13 cellular contexts compared by ENCODE assay signal in the genomic region with DNA sequence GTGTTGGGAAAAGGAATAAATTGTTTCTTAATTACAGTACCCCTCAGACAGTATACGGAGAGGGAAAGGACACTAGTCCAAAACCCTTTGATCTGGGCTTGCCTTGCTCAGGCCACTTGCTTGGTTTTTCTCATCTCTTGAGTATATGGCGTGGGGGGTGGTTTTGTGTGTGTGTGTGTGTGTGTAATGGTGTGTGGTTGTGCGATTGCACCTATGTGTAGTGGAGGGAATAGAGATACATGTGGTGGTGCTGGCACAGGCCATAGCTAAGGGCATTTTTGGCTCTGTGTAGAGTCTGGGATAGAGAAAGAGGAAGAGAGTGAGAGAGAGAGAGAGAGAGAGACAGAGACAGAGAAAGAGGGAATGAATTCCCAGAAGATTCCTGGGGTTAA. TPM values are rescaled to one million over a fixed set of nuclear protein-coding genes. Genes with fewer than 3 reads are reported as not detected.
DNase-seq lines count a peak whose midpoint lies in the region; ATAC-seq and TF ChIP-seq lines count a peak whose summit lies in the region.
"Had no signal": no experiment of that assay in that cellular context is flagged by ENCODE, and none has a peak within 500 bp of the region (broad histone marks: within the 10 kb centered on the region; RNA-seq: fewer than 3 reads in every experiment).

No MANE protein-coding gene starts in this region.

- H3K36me3 ChIP-seq in gastroesophageal sphincter (no peaks in the 10 kb centered on the region), neuron (ENCODE audit: insufficient read depth, low read length) (no peaks in the 10 kb centered on the region)
- no peaks in the 10 kb centered on the region for H3K36me3 ChIP-seq in CD8-positive, alpha-beta memory T cell (ENCODE audit: insufficient read depth, low read length)
- H3K36me3 ChIP-seq: HAP-1 had no signal

- H2AK5ac ChIP-seq in H9 (ENCODE audit: insufficient read length, low read length): no peak overlapping the region

- no peak overlapping the region for H3K4me2 ChIP-seq in H9 (ENCODE audit: insufficient read depth, insufficient read length, low read length)

- no peak overlapping the region for H4K91ac ChIP-seq in H9 (ENCODE audit: insufficient read length, low read depth, low read length)

- WGBS in gastroesophageal sphincter (ENCODE audit: low coverage in 1 of 2), 2 donors: 57 to 73% methylated on average over 2 to 3 of the region's 3 CpGs
- 100% methylated on average over 2 of the region's 3 CpGs for WGBS in H9 (ENCODE audit: extremely low coverage, insufficient read length, low lambda C conversion rate)

- peaks cover 13 to 22% of the 10 kb centered on the region in 2 donors for H3K4me1 Mint-ChIP-seq in natural killer cell treated with Interleukin-12 subunit alpha and Interleukin-12 subunit beta and Interleukin-15 and Interleukin-18, amount 100 ng/mL, for 72 hours (ENCODE audit: low read depth in 2 of 2)
- H3K4me1 Mint-ChIP-seq in natural killer cell: peaks cover 11 to 16% of the 10 kb centered on the region in 2 donors
- H3K4me1 Mint-ChIP-seq in CD8-positive, alpha-beta memory T cell: peaks cover 5 to 10% (median 9%) of the 10 kb centered on the region in 3 donors
- peaks cover 17% of the 10 kb centered on the region in 2 experiments for H3K4me1 Mint-ChIP-seq in H9

- DNase-seq in natural killer cell treated with Interleukin-12 subunit alpha and Interleukin-12 subunit beta and Interleukin-15 and Interleukin-18, amount 100 ng/mL, for 72 hours (ENCODE audit: low spot score): no peak
- DNase-seq in natural killer cell: no peak
- DNase-seq in CD8-positive, alpha-beta memory T cell: no peak
- DNase-seq in H9: no peak
- DNase-seq in NCI-H2029 (lab: John Stamatoyannopoulos, UW): no peak
- no peak for DNase-seq in activated CD4-positive, alpha-beta T cell treated with anti-CD3 and anti-CD28 coated beads, Interleukin-2, amount 50 U/mL, for 4 hours
- DNase-seq: activated gamma-delta T cell had no signal

- no peak overlapping the region for H2BK12ac ChIP-seq in H9 (ENCODE audit: insufficient read length, low read depth, low read length)

- intact Hi-C loops in natural killer cell (cut with micrococcal nuclease): loop anchor here (2.0 kb wide), 1 partner anchor 1646 kb away; no protein-coding TSS in a partner anchor

- H4K5ac ChIP-seq in H9 (ENCODE audit: insufficient read length, low read depth, low read length): no peak overlapping the region

- no peak overlapping the region for H2BK15ac ChIP-seq in H9 (ENCODE audit: low read depth, low read length)

- no peaks in the 10 kb centered on the region for H3K79me1 ChIP-seq in H9 (ENCODE audit: insufficient read depth, low read depth, low read length, poor library complexity, severe bottlenecking)

- no peaks in the 10 kb centered on the region for H3K23me2 ChIP-seq in H9 (ENCODE audit: insufficient read length, low read depth, low read length, poor library complexity, severe bottlenecking)

- H4K8ac ChIP-seq in H9 (replicated peaks; ENCODE audit: insufficient read length, low read depth, low read length): no peak overlapping the region

- POLR2A ChIA-PET in CD8-positive, alpha-beta memory T cell (lab: Charles Lee): no interaction called here

- H3K23ac ChIP-seq in H9 (ENCODE audit: insufficient read length, low read depth, low read length): no peak overlapping the region

- H2AFZ ChIP-seq in neuron (ENCODE audit: low read depth, low read length) (peak overlapping the region; percentile 3), H9 (ENCODE audit: low read length) (no peak overlapping the region)

- ATAC-seq in natural killer cell treated with Interleukin-12 subunit alpha and Interleukin-12 subunit beta and Interleukin-15 and Interleukin-18, amount 100 ng/mL, for 72 hours: no peak
- ATAC-seq in natural killer cell (no peak), gastroesophageal sphincter (peak; percentile 31)

- H3K27me3 Mint-ChIP-seq in natural killer cell treated with Interleukin-12 subunit alpha and Interleukin-12 subunit beta and Interleukin-15 and Interleukin-18, amount 100 ng/mL, for 72 hours: peaks cover 18 to 41% of the 10 kb centered on the region in 2 donors
- peaks cover 16 to 19% of the 10 kb centered on the region in 2 donors for H3K27me3 Mint-ChIP-seq in natural killer cell (ENCODE audit: low read depth in 2 of 2)
- peaks cover 19 to 34% of the 10 kb centered on the region in 2 donors for H3K27me3 Mint-ChIP-seq in CD8-positive, alpha-beta memory T cell
- H3K27me3 Mint-ChIP-seq in H9 (ENCODE audit: low read depth): peaks cover 2% of the 10 kb centered on the region; the same call in 1 of the 2 replicates

- H3K4ac ChIP-seq in H9 (ENCODE audit: low read depth, low read length): no peak overlapping the region

- no peak overlapping the region for H3K4me3 ChIP-seq in gastroesophageal sphincter
- no peak overlapping the region for H3K4me3 ChIP-seq in neuron (ENCODE audit: low read length)
- H3K4me3 ChIP-seq in CD8-positive, alpha-beta memory T cell (ENCODE audit: low read length): no peak overlapping the region
- H3K4me3 ChIP-seq: HAP-1 had no signal

- H3K9me3 ChIP-seq in gastroesophageal sphincter (no peaks in the 10 kb centered on the region), neuron (ENCODE audit: low read length) (no peaks in the 10 kb centered on the region), H9 (ENCODE audit: control insufficient read depth, low read depth, low read length) (no peaks in the 10 kb centered on the region)
- no peaks in the 10 kb centered on the region for H3K9me3 ChIP-seq in CD8-positive, alpha-beta memory T cell (ENCODE audit: low read length)
- H3K9me3 ChIP-seq: HAP-1 had no signal

- no peak overlapping the region for H3K14ac ChIP-seq in H9 (ENCODE audit: insufficient read depth, low read length)

- TF ChIP-seq CTCF in natural killer cell (IDR thresholded peaks at IDR 0.05) (no peak), gastroesophageal sphincter (IDR thresholded peaks at IDR 0.05) (no peak), H9 (conservative IDR thresholded peaks at IDR 0.05) (no peak)

- no peak overlapping the region for H3K56ac ChIP-seq in H9 (ENCODE audit: insufficient read length, low read depth, low read length)

- H3T11ph ChIP-seq in H9 (ENCODE audit: low read length): no peak overlapping the region

- H2BK5ac ChIP-seq in H9 (ENCODE audit: insufficient read length, low read length): no peak overlapping the region

- CTCF ChIA-PET in CD8-positive, alpha-beta memory T cell (lab: Charles Lee): no interaction called here

- TF ChIP-seq POLR2A in gastroesophageal sphincter (IDR thresholded peaks at IDR 0.05): no peak

- H3K4me1 ChIP-seq in gastroesophageal sphincter (peaks cover 0 to 21% (median 0%) of the 10 kb centered on the region in 3 donors), neuron (ENCODE audit: insufficient read depth, low read length) (peaks cover 15% of the 10 kb centered on the region), H9 (ENCODE audit: insufficient read depth, low read length) (no peaks in the 10 kb centered on the region)
- no peaks in the 10 kb centered on the region for H3K4me1 ChIP-seq in CD8-positive, alpha-beta memory T cell (ENCODE audit: insufficient read depth, low read length)
- H3K4me1 ChIP-seq: HAP-1 had no signal

- no peak overlapping the region for H3K9ac ChIP-seq in H9 (ENCODE audit: extremely low read depth, insufficient read length, low read length)

- H3K9me3 Mint-ChIP-seq in natural killer cell treated with Interleukin-12 subunit alpha and Interleukin-12 subunit beta and Interleukin-15 and Interleukin-18, amount 100 ng/mL, for 72 hours: no peaks in the 10 kb centered on the region
- H3K9me3 Mint-ChIP-seq in natural killer cell (no peaks in the 10 kb centered on the region), H9 (no peaks in the 10 kb centered on the region)
- no peaks in the 10 kb centered on the region for H3K9me3 Mint-ChIP-seq in CD8-positive, alpha-beta memory T cell
- H3K9me3 Mint-ChIP-seq: activated CD4-positive, alpha-beta memory T cell treated with anti-CD3 and anti-CD28 coated beads, Interleukin-2, amount 10 ng/mL, durations not matched to agents 7 days and 5 days; T-helper 2 cell treated with Interferon-gamma antibody and Interleukin-4, amounts not matched to agents 5 μg/mL and 100 μg/mL, for 36 hours had no signal

- no peaks in the 10 kb centered on the region for H3K79me2 ChIP-seq in H9 (ENCODE audit: insufficient read depth, low read length)

- no peak overlapping the region for H2BK120ac ChIP-seq in H9 (ENCODE audit: low read depth, low read length, poor library complexity, severe bottlenecking)

- H3K27me3 ChIP-seq in gastroesophageal sphincter (peaks cover 46% of the 10 kb centered on the region), neuron (ENCODE audit: insufficient read depth, low read length) (no peaks in the 10 kb centered on the region), H9 (ENCODE audit: insufficient read depth, low read length) (no peaks in the 10 kb centered on the region)
- no peaks in the 10 kb centered on the region for H3K27me3 ChIP-seq in CD8-positive, alpha-beta memory T cell (ENCODE audit: insufficient read depth, low read length, poor library complexity, severe bottlenecking)

- H3K36me3 Mint-ChIP-seq in natural killer cell treated with Interleukin-12 subunit alpha and Interleukin-12 subunit beta and Interleukin-15 and Interleukin-18, amount 100 ng/mL, for 72 hours: no peaks in the 10 kb centered on the region
- no peaks in the 10 kb centered on the region for H3K36me3 Mint-ChIP-seq in natural killer cell
- H3K36me3 Mint-ChIP-seq in CD8-positive, alpha-beta memory T cell: no peaks in the 10 kb centered on the region
- H3K36me3 Mint-ChIP-seq in H9 (ENCODE audit: insufficient read depth in 1 of 3, low read depth in 3 of 3): no peaks in the 10 kb centered on the region

- H3K4me3 Mint-ChIP-seq in natural killer cell treated with Interleukin-12 subunit alpha and Interleukin-12 subunit beta and Interleukin-15 and Interleukin-18, amount 100 ng/mL, for 72 hours: no peak overlapping the region
- H3K4me3 Mint-ChIP-seq in natural killer cell (no peak overlapping the region), H9 (no peak overlapping the region)
- no peak overlapping the region for H3K4me3 Mint-ChIP-seq in CD8-positive, alpha-beta memory T cell
- H3K4me3 Mint-ChIP-seq: activated CD4-positive, alpha-beta memory T cell treated with anti-CD3 and anti-CD28 coated beads, Interleukin-2, amount 10 ng/mL, durations not matched to agents 7 days and 5 days; T-helper 2 cell treated with Interferon-gamma antibody and Interleukin-4, amounts not matched to agents 5 μg/mL and 100 μg/mL, for 36 hours had no signal

- H2BK20ac ChIP-seq in H9 (ENCODE audit: low read depth, low read length, poor library complexity, severe bottlenecking): no peak overlapping the region

- no peak overlapping the region for H3K18ac ChIP-seq in H9 (ENCODE audit: insufficient read length, low read depth, low read length)

- H4K20me1 ChIP-seq in H9 (ENCODE audit: control insufficient read depth, insufficient read depth, insufficient read length): no peaks in the 10 kb centered on the region

- peak overlapping the region; percentile 9 to 47 for H3K27ac Mint-ChIP-seq in natural killer cell treated with Interleukin-12 subunit alpha and Interleukin-12 subunit beta and Interleukin-15 and Interleukin-18, amount 100 ng/mL, for 72 hours
- H3K27ac Mint-ChIP-seq in natural killer cell (no peak overlapping the region), H9 (no peak overlapping the region)
- H3K27ac Mint-ChIP-seq in CD8-positive, alpha-beta memory T cell: no peak overlapping the region
- H3K27ac Mint-ChIP-seq: activated CD4-positive, alpha-beta memory T cell treated with anti-CD3 and anti-CD28 coated beads, Interleukin-2, amount 10 ng/mL, durations not matched to agents 7 days and 5 days; T-helper 2 cell treated with Interferon-gamma antibody and Interleukin-4, amounts not matched to agents 5 μg/mL and 100 μg/mL, for 36 hours had no signal

- no peak for TF ChIP-seq EP300 in gastroesophageal sphincter (IDR thresholded peaks at IDR 0.05)

- H3K27ac ChIP-seq in gastroesophageal sphincter (no peak overlapping the region), H9 (ENCODE audit: insufficient read length, low read depth, low read length) (no peak overlapping the region)
- no peak overlapping the region for H3K27ac ChIP-seq in CD8-positive, alpha-beta memory T cell (ENCODE audit: low read depth, low read length)

RNA-seq across cellular contexts. Expression of gene TLR4, which starts 59.0 kb away (rescaled TPM):
- total RNA-seq in natural killer cell treated with Interleukin-12 subunit alpha and Interleukin-12 subunit beta and Interleukin-15 and Interleukin-18, amount 100 ng/mL, for 72 hours: under 1 TPM; 0.24 to 0.42 TPM
- total RNA-seq in natural killer cell: 10 to 100 TPM in 1 of 3 donors, 1 to 10 TPM in 2; 1.4 to 15.4 (median 2.2) TPM
- total RNA-seq in gastroesophageal sphincter: 10 to 100 TPM in 3 of 4 donors, 1 to 10 TPM in 1; 9.8 to 31.5 (median 19.9) TPM
- under 1 TPM; 0.48 to 0.51 TPM for total RNA-seq in CD8-positive, alpha-beta memory T cell
- not detected for polyA plus RNA-seq in CD8-positive, alpha-beta memory T cell
- 0.07 TPM in 2 replicates for total RNA-seq in H9 (2021)
- polyA plus RNA-seq: AG04450 had no signal

Comparison
In these comparisons a context has a peak if more than half of its experiments do, and no peak if none do; other contexts are left out.
1. H3K27ac Mint-ChIP-seq: peak in natural killer cell treated with Interleukin-12 subunit alpha and Interleukin-12 subunit beta and Interleukin-15 and Interleukin-18, amount 100 ng/mL, for 72 hours (2 of 2); none in natural killer cell (0 of 2), CD8-positive, alpha-beta memory T cell (0 of 8) and H9 (0 of 3).